In genomic region chr9:136950656-136951030, GRCh38 we compare ENCODE assay signal across 9 cellular contexts. TPM values are rescaled to one million over a fixed set of nuclear protein-coding genes. Genes with fewer than 3 reads are reported as not detected.
DNase-seq lines count a peak whose midpoint lies in the region; ATAC-seq and TF ChIP-seq lines count a peak whose summit lies in the region.
"Had no signal": no experiment of that assay in that cellular context is flagged by ENCODE, and none has a peak within 500 bp of the region (broad histone marks: within the 10 kb centered on the region; RNA-seq: fewer than 3 reads in every experiment).

No MANE protein-coding gene starts in this region.

- H3K4me1 ChIP-seq in heart left ventricle, result peaks cover 0 to 54% (median 26%) of the 10 kb centered on the region in 12 donors

- ATAC-seq in T-helper 17 cell, result no peak
- ATAC-seq in heart left ventricle, result peak; percentile 19 to 55 (median 42)
- no peak for ATAC-seq in HG03460 (IDR thresholded peaks at IDR 0.05; ENCODE audit: unreplicated experiment)
- ATAC-seq in HG02884 (IDR thresholded peaks at IDR 0.05; ENCODE audit: unreplicated experiment), result no peak

- H3K27me3 Mint-ChIP-seq in T-helper 17 cell, result no peaks in the 10 kb centered on the region

- no peak for TF ChIP-seq CTCF in GM12865 (IDR thresholded peaks at IDR 0.05; ENCODE audit: insufficient read depth, low read depth, low read length, missing control alignments)
- TF ChIP-seq CTCF in heart left ventricle (IDR thresholded peaks at IDR 0.05), result no peak
- no peak for TF ChIP-seq CTCF in retinal pigment epithelial cell (conservative IDR thresholded peaks at IDR 0.05; ENCODE audit: low read depth, low read length)

- no peak for DNase-seq in GM12865 (ENCODE audit: low read depth)
- DNase-seq in T-helper 17 cell, result no peak
- peak in 2 of 5 donors; percentile 60 to 73 for DNase-seq in heart left ventricle
- no peak for DNase-seq in retinal pigment epithelial cell (ENCODE audit: low read depth)
- DNase-seq in NCI-H524 (lab: John Stamatoyannopoulos, UW), result no peak
- DNase-seq in SHP77 (lab: John Stamatoyannopoulos, UW), result no peak

- no peaks in the 10 kb centered on the region for H3K27me3 ChIP-seq in heart left ventricle

- H3K4me3 Mint-ChIP-seq in T-helper 17 cell, result peak overlapping the region; percentile 92

- intact Hi-C loops in heart left ventricle (cut with DNase I), result loop anchor here in 5 of 10 donors (1.0 to 5.0 kb wide), 5 partner anchors 24 to 78 kb away; partner anchors contain the start of genes ABCA2 (in 2 of the 5), PTGDS (in 2 of the 5) and PAXX (in 1 of the 5)

- H3K4me1 Mint-ChIP-seq in T-helper 17 cell, result peaks cover 9% of the 10 kb centered on the region

- no peaks in the 10 kb centered on the region for H3K36me3 Mint-ChIP-seq in T-helper 17 cell (ENCODE audit: low read depth)
- H3K36me3 Mint-ChIP-seq: activated naive CD4-positive, alpha-beta T cell treated with anti-CD3 and anti-CD28 coated beads, Interleukin-2, amount 50 U/mL, for 72 hours had no signal

- peak overlapping the region; percentile 60 for H3K27ac Mint-ChIP-seq in T-helper 17 cell

- H3K9me3 ChIP-seq in T-helper 17 cell (ENCODE audit: control insufficient read depth, low read length, poor library complexity, severe bottlenecking) (no peaks in the 10 kb centered on the region), heart left ventricle (no peaks in the 10 kb centered on the region)

- peak overlapping the region; percentile 81; the same call in 1 of the 2 replicates for H3K4me3 ChIP-seq in GM12865 (ENCODE audit: low read depth, low read length)
- H3K4me3 ChIP-seq in heart left ventricle, result peak overlapping the region in 11 of 12 donors; percentile 35 to 75 (median 71)
- peak overlapping the region; percentile 53 for H3K4me3 ChIP-seq in retinal pigment epithelial cell (ENCODE audit: low read length)

- no peaks in the 10 kb centered on the region for H3K36me3 ChIP-seq in heart left ventricle

- no peak for TF ChIP-seq POLR2A in heart left ventricle (IDR thresholded peaks at IDR 0.05)

- H3K27ac ChIP-seq in heart left ventricle, result peak overlapping the region; percentile 71 to 98 (median 90)

- WGBS in heart left ventricle, 4 donors, result 22 to 38% (median 30%) methylated on average over 4 to 7 of the region's 7 CpGs

RNA-seq across cellular contexts. Expression of gene LCN12, which starts 1.4 kb away (rescaled TPM):
- total RNA-seq in T-helper 17 cell, result 1 to 10 TPM; 2.6 to 4.2 TPM
- total RNA-seq in heart left ventricle, result 10 to 100 TPM in 2 of 9 donors, 1 to 10 TPM in 7; 1.9 to 23.7 (median 6.4) TPM
- polyA plus RNA-seq in heart left ventricle, result 1 to 10 TPM in 1 of 2 donors, under 1 TPM in 1; 0.46 to 3.9 TPM

RNA-seq across cellular contexts. Expression of gene C8G, which starts 5.6 kb away (rescaled TPM):
- total RNA-seq in T-helper 17 cell, result 1 to 10 TPM; 1.4 to 2.7 TPM
- total RNA-seq in heart left ventricle, result 1 to 10 TPM in 7 of 9 donors, not detected in 2; 1.2 to 3.7 (median 1.5) TPM
- polyA plus RNA-seq in heart left ventricle, result 1 to 10 TPM; 1.0 to 3.1 TPM

RNA-seq across cellular contexts. Expression of gene FBXW5, which starts 6.1 kb away (rescaled TPM):
- total RNA-seq in T-helper 17 cell, result 10 to 100 TPM; 84.3 to 88.4 TPM
- 100 to 1,000 TPM; 110 to 388 (median 147) TPM for total RNA-seq in heart left ventricle
- 100 to 1,000 TPM; 189 to 206 TPM for polyA plus RNA-seq in heart left ventricle

RNA-seq across cellular contexts. Expression of gene PTGDS, which starts 26.7 kb away (rescaled TPM):
- total RNA-seq in T-helper 17 cell, result 100 to 1,000 TPM in 1 of 2 donors, 10 to 100 TPM in 1; 21.4 to 166 TPM
- total RNA-seq in heart left ventricle, result 1,000 to 10,000 TPM; 1,152 to 4,769 (median 3,109) TPM
- 1,000 to 10,000 TPM; 2,982 to 5,295 TPM for polyA plus RNA-seq in heart left ventricle
- total RNA-seq: activated naive CD4-positive, alpha-beta T cell treated with anti-CD3 and anti-CD28 coated beads, Interleukin-2, amount 50 U/mL, for 72 hours had no signal

RNA-seq across cellular contexts. Expression of gene LCNL1, which starts 32.1 kb away (rescaled TPM):
- 1 to 10 TPM in 1 of 2 donors, under 1 TPM in 1; 0.96 to 2.9 TPM for total RNA-seq in T-helper 17 cell
- total RNA-seq in heart left ventricle, result 10 to 100 TPM in 2 of 9 donors, 1 to 10 TPM in 5, under 1 TPM in 2; 0.16 to 14.9 (median 2.7) TPM
- 1 to 10 TPM in 1 of 2 donors, under 1 TPM in 1; 0.14 to 5.8 TPM for polyA plus RNA-seq in heart left ventricle
- total RNA-seq: activated naive CD4-positive, alpha-beta T cell treated with anti-CD3 and anti-CD28 coated beads, Interleukin-2, amount 50 U/mL, for 72 hours had no signal

Comparison
In these comparisons a context has a peak if more than half of its experiments do, and no peak if none do; other contexts are left out.
1. ATAC-seq: peak in heart left ventricle (4 of 4); none in T-helper 17 cell (single experiment), HG03460 (single experiment) and HG02884 (single experiment).
2. Peak in every context shown above with its lines, with median percentiles within 50 percentile points of each other: H3K4me3 ChIP-seq.